ENCODE assay signal across 8 cellular contexts in genomic region chr4:139300431-139301142, GRCh38. TPM values are rescaled to one million over a fixed set of nuclear protein-coding genes. Genes with fewer than 3 reads are reported as not detected.
A peak's percentile ranks its signal among the peaks of the same experiment; 100 is the strongest.
DNase-seq lines count a peak whose midpoint lies in the region; ATAC-seq and TF ChIP-seq lines count a peak whose summit lies in the region.

No MANE protein-coding gene starts in this region.

- H3K4me1 Mint-ChIP-seq in activated naive CD4-positive, alpha-beta T cell treated with anti-CD3 and anti-CD28 coated beads for 36 hours (ENCODE audit: low read depth) = peaks cover 58% of the 10 kb centered on the region

- H3K4me1 ChIP-seq in left lung = peaks cover 21 to 47% of the 10 kb centered on the region in 2 donors

- peak overlapping the region; percentile 85 for H3K27ac ChIP-seq in caudate nucleus (ENCODE audit: low read depth, low read length)
- H3K27ac ChIP-seq in left lung = peak overlapping the region; percentile 89 to 93
- peak overlapping the region; percentile 89 for H3K27ac ChIP-seq in substantia nigra (ENCODE audit: low read depth, low read length, poor library complexity, severe bottlenecking)

- H3K36me3 Mint-ChIP-seq in activated naive CD4-positive, alpha-beta T cell treated with anti-CD3 and anti-CD28 coated beads for 36 hours (ENCODE audit: low read depth) = peaks cover 28% of the 10 kb centered on the region

- peak; percentile 44 for DNase-seq in activated naive CD4-positive, alpha-beta T cell treated with anti-CD3 and anti-CD28 coated beads for 36 hours
- no peak for DNase-seq in activated naive CD4-positive, alpha-beta T cell (lab: John Stamatoyannopoulos, UW)
- DNase-seq in NCI-H82 treated with DMSO at 0.1 percent for 48 hours (lab: John Stamatoyannopoulos, UW; ENCODE audit: unreplicated experiment) = peak; percentile 48
- peak in 3 of 61 donors; percentile 28 to 53 (median 39) for DNase-seq in caudate nucleus (lab: John Stamatoyannopoulos, UW)
- DNase-seq in left lung = no peak
- DNase-seq in substantia nigra (lab: John Stamatoyannopoulos, UW) = peak in 7 of 49 donors; percentile 6 to 72 (median 40)
- DNase-seq in NCI-H1105 treated with DMSO at 0.1 percent for 48 hours (lab: John Stamatoyannopoulos, UW) = no peak

- no peaks in the 10 kb centered on the region for H3K9me3 ChIP-seq in left lung

- no peaks in the 10 kb centered on the region for H3K9me3 Mint-ChIP-seq in activated naive CD4-positive, alpha-beta T cell treated with anti-CD3 and anti-CD28 coated beads for 36 hours

- peak; percentile 2 for ATAC-seq in HG02840 (IDR thresholded peaks at IDR 0.05; ENCODE audit: low FRiP score, unreplicated experiment)
- ATAC-seq in left lung = peak; percentile 34

- intact Hi-C loops in activated naive CD4-positive, alpha-beta T cell treated with anti-CD3 and anti-CD28 coated beads for 36 hours (cut with micrococcal nuclease) = loop anchor here (1.0 to 5.0 kb wide), 6 partner anchors 123 to 1222 kb away; partner anchors contain the start of genes ELF2, ELMOD2 and MAML3
- intact Hi-C loops in left lung (cut with DNase I) = no loop called here

- H3K27ac Mint-ChIP-seq in activated naive CD4-positive, alpha-beta T cell treated with anti-CD3 and anti-CD28 coated beads for 36 hours = peak overlapping the region; percentile 98

- peak overlapping the region; percentile 100 for H3K4me3 Mint-ChIP-seq in activated naive CD4-positive, alpha-beta T cell treated with anti-CD3 and anti-CD28 coated beads for 36 hours

- H3K27me3 Mint-ChIP-seq in activated naive CD4-positive, alpha-beta T cell treated with anti-CD3 and anti-CD28 coated beads for 36 hours (ENCODE audit: low read depth) = no peaks in the 10 kb centered on the region

- H3K27me3 ChIP-seq in left lung = no peaks in the 10 kb centered on the region

- no peak for TF ChIP-seq CTCF in left lung (IDR thresholded peaks at IDR 0.05)

- peak overlapping the region; percentile 91 to 99 for H3K4me3 ChIP-seq in left lung

- CTCF ChIA-PET in activated naive CD4-positive, alpha-beta T cell treated with anti-CD3 and anti-CD28 coated beads for 36 hours (lab: Charles Lee) = interaction anchor here (0.9 to 1.4 kb wide), 5 partner anchors 11 to 256 kb away, joined by 3 to 4 read pairs (median 3); partner anchors contain the start of gene SETD7

- peaks cover 0 to 4% of the 10 kb centered on the region in 2 donors for H3K36me3 ChIP-seq in left lung

RNA-seq across cellular contexts. Expression of gene NAA15, which starts 0.7 kb away (rescaled TPM):
- total RNA-seq in activated naive CD4-positive, alpha-beta T cell treated with anti-CD3 and anti-CD28 coated beads for 36 hours = 10 to 100 TPM; 91.5 to 94.0 TPM
- total RNA-seq in left lung = 10 to 100 TPM; 35.5 to 49.6 TPM

RNA-seq across cellular contexts. Expression of gene NDUFC1, which starts 1.7 kb away (rescaled TPM):
- 10 to 100 TPM; 43.4 to 44.2 TPM for total RNA-seq in activated naive CD4-positive, alpha-beta T cell treated with anti-CD3 and anti-CD28 coated beads for 36 hours
- total RNA-seq in left lung = 10 to 100 TPM; 47.9 to 56.5 TPM

RNA-seq across cellular contexts. Expression of gene MGARP, which starts 20.6 kb away (rescaled TPM):
- total RNA-seq in activated naive CD4-positive, alpha-beta T cell treated with anti-CD3 and anti-CD28 coated beads for 36 hours = not detected
- total RNA-seq in left lung = under 1 TPM in 1 of 2 donors, not detected in 1; 0.21 TPM

Comparison
In these comparisons a context has a peak if more than half of its experiments do, and no peak if none do; other contexts are left out.
1. DNase-seq: peak in activated naive CD4-positive, alpha-beta T cell treated with anti-CD3 and anti-CD28 coated beads for 36 hours (single experiment) and NCI-H82 treated with DMSO at 0.1 percent for 48 hours (single experiment); none in activated naive CD4-positive, alpha-beta T cell (0 of 4), left lung (0 of 2) and NCI-H1105 treated with DMSO at 0.1 percent for 48 hours (single experiment).
2. Peak in every context shown above with its lines, with median percentiles within 50 percentile points of each other: H3K27ac ChIP-seq.